8 cellular contexts compared by ENCODE assay signal in the genomic region with DNA sequence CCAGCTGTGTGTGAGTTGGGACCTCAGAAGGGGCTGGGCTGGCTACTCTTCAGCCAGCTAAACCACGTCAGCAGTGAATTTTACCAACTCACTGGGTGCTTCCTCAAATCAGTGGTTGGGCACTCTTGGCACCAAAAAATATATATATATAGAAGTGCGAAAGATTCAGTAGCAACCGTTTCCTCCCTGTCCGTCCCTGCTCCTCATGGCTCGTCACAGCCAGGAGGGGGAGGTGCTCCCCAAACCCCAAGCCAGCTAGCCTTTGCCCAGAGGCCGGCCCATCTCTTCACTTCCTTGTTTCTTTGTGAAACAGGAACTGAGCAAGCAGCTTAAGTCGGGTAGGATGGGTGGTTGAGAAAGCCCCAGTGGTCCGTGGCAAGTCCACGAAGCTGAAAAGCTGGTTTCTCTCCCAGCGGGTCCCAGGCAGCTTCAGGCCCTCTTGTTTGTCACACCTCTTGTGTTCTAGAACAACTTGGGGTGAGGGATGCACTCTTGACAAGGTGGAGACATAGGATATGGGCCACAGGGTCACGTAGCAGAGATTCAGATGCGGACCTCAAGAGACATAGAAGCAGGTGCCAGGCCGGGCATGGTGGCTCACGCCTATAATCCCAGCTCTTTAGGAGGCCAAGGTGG. TPM values are rescaled to one million over a fixed set of nuclear protein-coding genes. Genes with fewer than 3 reads are reported as not detected.
DNase-seq lines count a peak whose midpoint lies in the region; ATAC-seq and TF ChIP-seq lines count a peak whose summit lies in the region.

No MANE protein-coding gene starts in this region.

- intact Hi-C loops in activated CD4-positive, alpha-beta T cell treated with anti-CD3 and anti-CD28 coated beads for 36 hours (cut with DNase I, micrococcal nuclease), result loop anchor here in 1 of 2 experiments (10.0 kb wide), 1 partner anchor 492 kb away; a partner anchor contains a TSS
- intact Hi-C loops in head of caudate nucleus (cut with DNase I), result no loop called here

- no peaks in the 10 kb centered on the region for H3K36me3 ChIP-seq in Peyer's patch

- peak in 1 of 6 experiments; percentile 12 for TF ChIP-seq CTCF in Peyer's patch (IDR thresholded peaks at IDR 0.05)

- no peak for TF ChIP-seq POLR2A in Peyer's patch (IDR thresholded peaks at IDR 0.05)

- peak; percentile 25 for ATAC-seq in activated CD4-positive, alpha-beta T cell treated with anti-CD3 and anti-CD28 coated beads for 36 hours
- ATAC-seq in HG02885 (IDR thresholded peaks at IDR 0.05; ENCODE audit: poor library complexity, unreplicated experiment), result peak; percentile 83
- peak; percentile 49 for ATAC-seq in stimulated activated naive CD8-positive, alpha-beta T cell treated with anti-CD3 and anti-CD28 coated beads, Interleukin-15, amount 100 ng/mL, for 72 hours

- H3K27ac Mint-ChIP-seq in activated CD4-positive, alpha-beta T cell treated with anti-CD3 and anti-CD28 coated beads for 36 hours, result peak overlapping the region; percentile 86
- H3K27ac Mint-ChIP-seq in stimulated activated naive CD8-positive, alpha-beta T cell treated with anti-CD3 and anti-CD28 coated beads, Interleukin-15, amount 100 ng/mL, for 72 hours, result peak overlapping the region; percentile 73 to 96

- H3K4me1 Mint-ChIP-seq in activated CD4-positive, alpha-beta T cell treated with anti-CD3 and anti-CD28 coated beads for 36 hours, result peaks cover 74% of the 10 kb centered on the region
- peaks cover 86% of the 10 kb centered on the region for H3K4me1 Mint-ChIP-seq in stimulated activated naive CD8-positive, alpha-beta T cell treated with anti-CD3 and anti-CD28 coated beads, Interleukin-15, amount 100 ng/mL, for 72 hours

- no peaks in the 10 kb centered on the region for H3K27me3 Mint-ChIP-seq in activated CD4-positive, alpha-beta T cell treated with anti-CD3 and anti-CD28 coated beads for 36 hours
- no peaks in the 10 kb centered on the region for H3K27me3 Mint-ChIP-seq in stimulated activated naive CD8-positive, alpha-beta T cell treated with anti-CD3 and anti-CD28 coated beads, Interleukin-15, amount 100 ng/mL, for 72 hours

- peak overlapping the region; percentile 41 for H3K4me3 Mint-ChIP-seq in activated CD4-positive, alpha-beta T cell treated with anti-CD3 and anti-CD28 coated beads for 36 hours
- H3K4me3 Mint-ChIP-seq in stimulated activated naive CD8-positive, alpha-beta T cell treated with anti-CD3 and anti-CD28 coated beads, Interleukin-15, amount 100 ng/mL, for 72 hours, result peak overlapping the region; percentile 71 to 75

- no peaks in the 10 kb centered on the region for H3K27me3 ChIP-seq in Peyer's patch

- no peaks in the 10 kb centered on the region for H3K9me3 Mint-ChIP-seq in activated CD4-positive, alpha-beta T cell treated with anti-CD3 and anti-CD28 coated beads for 36 hours (ENCODE audit: low read depth)
- no peaks in the 10 kb centered on the region for H3K9me3 Mint-ChIP-seq in stimulated activated naive CD8-positive, alpha-beta T cell treated with anti-CD3 and anti-CD28 coated beads, Interleukin-15, amount 100 ng/mL, for 72 hours

- H3K27ac ChIP-seq in Peyer's patch, result peak overlapping the region; percentile 68 to 87 (median 80)

- peak; percentile 71 for DNase-seq in activated CD4-positive, alpha-beta T cell treated with anti-CD3 and anti-CD28 coated beads for 36 hours
- no peak for DNase-seq in activated CD4-positive, alpha-beta T cell treated with anti-CD3 and anti-CD28 coated beads for 4 hours
- DNase-seq in Peyer's patch (peak; percentile 76 to 94 (median 84)), head of caudate nucleus (peak in 36 of 42 donors; percentile 8 to 78 (median 41)), NCI-H146 (lab: John Stamatoyannopoulos, UW) (no peak), NCI-H1048 (lab: John Stamatoyannopoulos, UW) (no peak)
- DNase-seq in stimulated activated naive CD8-positive, alpha-beta T cell treated with anti-CD3 and anti-CD28 coated beads, Interleukin-15, amount 100 ng/mL, for 72 hours, result peak in 1 of 2 donors; percentile 63

- H3K9me3 ChIP-seq in Peyer's patch, result no peaks in the 10 kb centered on the region

- no peaks in the 10 kb centered on the region for H3K36me3 Mint-ChIP-seq in activated CD4-positive, alpha-beta T cell treated with anti-CD3 and anti-CD28 coated beads for 36 hours (ENCODE audit: low read depth)

- POLR2A ChIA-PET in activated CD4-positive, alpha-beta T cell treated with anti-CD3 and anti-CD28 coated beads for 36 hours (lab: Charles Lee), result interaction anchor here (3.2 kb wide), 1 partner anchor 9 kb away, joined by 13 read pairs; no protein-coding TSS in a partner anchor

- H3K4me3 ChIP-seq in Peyer's patch, result no peak overlapping the region

- CTCF ChIA-PET in activated CD4-positive, alpha-beta T cell treated with anti-CD3 and anti-CD28 coated beads for 36 hours (lab: Charles Lee), result interaction anchor here (0.6 to 1.7 kb wide), 4 partner anchors 8 to 46 kb away, joined by 3 to 7 read pairs (median 3); a partner anchor contains a TSS

- H3K4me1 ChIP-seq in Peyer's patch, result peaks cover 0 to 23% (median 8%) of the 10 kb centered on the region in 4 donors

RNA-seq across cellular contexts. Expression of a gene that starts 6.8 kb away (rescaled TPM):
- 100 to 1,000 TPM; 118 to 126 TPM for total RNA-seq in activated CD4-positive, alpha-beta T cell treated with anti-CD3 and anti-CD28 coated beads for 36 hours
- 10 to 100 TPM in 1 of 4 donors, 1 to 10 TPM in 3; 2.2 to 45.4 (median 7.7) TPM for total RNA-seq in Peyer's patch

RNA-seq across cellular contexts. Expression of a gene that starts 34.1 kb away (rescaled TPM):
- under 1 TPM; 0.43 to 0.63 TPM for total RNA-seq in activated CD4-positive, alpha-beta T cell treated with anti-CD3 and anti-CD28 coated beads for 36 hours
- total RNA-seq in Peyer's patch, result 100 to 1,000 TPM in 3 of 4 donors, 1 to 10 TPM in 1; 5.8 to 875 (median 803) TPM

Comparison
In these comparisons a context has a peak if more than half of its experiments do, and no peak if none do; other contexts are left out.
1. DNase-seq: peak in activated CD4-positive, alpha-beta T cell treated with anti-CD3 and anti-CD28 coated beads for 36 hours (single experiment), Peyer's patch (3 of 3) and head of caudate nucleus (36 of 42); none in activated CD4-positive, alpha-beta T cell treated with anti-CD3 and anti-CD28 coated beads for 4 hours (0 of 2), NCI-H146 (single experiment) and NCI-H1048 (single experiment).
2. ATAC-seq: peak in every context shown above with its lines; median percentile 83 in HG02885; 49 in stimulated activated naive CD8-positive, alpha-beta T cell treated with anti-CD3 and anti-CD28 coated beads, Interleukin-15, amount 100 ng/mL, for 72 hours; 25 in activated CD4-positive, alpha-beta T cell treated with anti-CD3 and anti-CD28 coated beads for 36 hours.
3. RNA of a gene that starts 34.1 kb away (total RNA-seq): 5.8 to 875 TPM in Peyer's patch; 0.43 to 0.63 TPM in activated CD4-positive, alpha-beta T cell treated with anti-CD3 and anti-CD28 coated beads for 36 hours; every median in the first group is over 4 times any median in the second.